In the genomic region with DNA sequence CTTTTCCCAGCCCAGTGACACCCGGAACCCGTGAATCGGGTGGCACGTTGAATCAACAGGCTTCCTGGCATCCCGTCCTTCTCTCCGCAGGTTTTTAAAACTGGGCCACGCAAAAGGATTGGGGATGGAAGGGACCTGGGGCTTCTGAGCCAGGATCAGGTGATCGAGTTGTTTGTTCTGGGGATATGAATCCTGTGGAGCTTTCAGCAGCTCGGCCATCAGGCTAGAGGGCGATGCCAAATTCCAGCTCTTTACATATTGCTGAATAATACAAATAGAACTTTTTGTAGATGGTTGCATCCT, we compare ENCODE assay signal across 8 cellular contexts. TPM values are rescaled to one million over a fixed set of nuclear protein-coding genes. Genes with fewer than 3 reads are reported as not detected.
A peak's percentile ranks its signal among the peaks of the same experiment; 100 is the strongest.
DNase-seq lines count a peak whose midpoint lies in the region; ATAC-seq and TF ChIP-seq lines count a peak whose summit lies in the region.

No MANE protein-coding gene starts in this region.

- no peaks in the 10 kb centered on the region for H3K27me3 Mint-ChIP-seq in CD4-positive, alpha-beta T cell
- H3K27me3 Mint-ChIP-seq in dendritic cell treated with granulocyte-macrophage colony-stimulating factor and Interleukin-4, amounts not matched to agents 40 ng/mL and 50 ng/mL, for 4 days = no peaks in the 10 kb centered on the region
- H3K27me3 Mint-ChIP-seq in neural progenitor cell (ENCODE audit: insufficient read depth, low read depth) = peaks cover 4% of the 10 kb centered on the region

- H3K27ac ChIP-seq in CD4-positive, alpha-beta T cell (ENCODE audit: low read depth, low read length) = peak overlapping the region; percentile 97
- peak overlapping the region; percentile 73 for H3K27ac ChIP-seq in KMS-11
- peak overlapping the region; percentile 84 for H3K27ac ChIP-seq in neural progenitor cell

- H3K79me2 ChIP-seq in KMS-11 (ENCODE audit: insufficient read depth, low read depth) (peaks cover 74% of the 10 kb centered on the region), neural progenitor cell (ENCODE audit: low read depth) (peaks cover 86% of the 10 kb centered on the region)

- intact Hi-C loops in CD4-positive, alpha-beta T cell (cut with DNase I, micrococcal nuclease) = loop anchor here (2.0 to 5.0 kb wide), 3 partner anchors 50 to 290 kb away; partner anchors contain the start of genes PHF12 (in 1 of the 2), PROCA1 (in 1 of the 2) and RPL23A (in 1 of the 2)
- intact Hi-C loops in dendritic cell treated with granulocyte-macrophage colony-stimulating factor and Interleukin-4, amounts not matched to agents 40 ng/mL and 50 ng/mL, for 4 days (cut with micrococcal nuclease) = loop anchor here (5.0 kb wide), 1 partner anchor 50 kb away; the partner anchor contains the start of gene PROCA1

- H3K4me1 ChIP-seq in KMS-11 (ENCODE audit: low read depth, poor library complexity, severe bottlenecking) (peaks cover 24% of the 10 kb centered on the region), neural progenitor cell (peaks cover 8% of the 10 kb centered on the region)

- H3K27ac Mint-ChIP-seq in CD4-positive, alpha-beta T cell = peak overlapping the region; percentile 99
- peak overlapping the region; percentile 98 for H3K27ac Mint-ChIP-seq in dendritic cell treated with granulocyte-macrophage colony-stimulating factor and Interleukin-4, amounts not matched to agents 40 ng/mL and 50 ng/mL, for 4 days
- peak overlapping the region; percentile 98 for H3K27ac Mint-ChIP-seq in neural progenitor cell

- ATAC-seq in CD4-positive, alpha-beta T cell (ENCODE audit: poor library complexity) = no peak
- no peak for ATAC-seq in HG02798 (IDR thresholded peaks at IDR 0.05; ENCODE audit: poor library complexity, unreplicated experiment)

- POLR2A ChIA-PET in CD4-positive, alpha-beta T cell (lab: Charles Lee) = interaction anchor here (0.8 to 4.0 kb wide), 15 partner anchors 10 to 289 kb away, joined by 3 to 115 read pairs (median 6); partner anchors contain the start of genes BLTP2, PHF12, PIGS and PROCA1

- H3K4me3 Mint-ChIP-seq in CD4-positive, alpha-beta T cell = peak overlapping the region; percentile 99
- H3K4me3 Mint-ChIP-seq in dendritic cell treated with granulocyte-macrophage colony-stimulating factor and Interleukin-4, amounts not matched to agents 40 ng/mL and 50 ng/mL, for 4 days = peak overlapping the region; percentile 99
- peak overlapping the region; percentile 100 for H3K4me3 Mint-ChIP-seq in neural progenitor cell

- H3K9ac ChIP-seq in KMS-11 (peak overlapping the region; percentile 78), neural progenitor cell (peak overlapping the region; percentile 85)

- CTCF ChIA-PET in CD4-positive, alpha-beta T cell (lab: Charles Lee) = interaction anchor here (0.8 to 3.9 kb wide), 8 partner anchors 9 to 291 kb away, joined by 3 to 34 read pairs (median 4); partner anchors contain the start of genes BLTP2, NEK8, PIGS and PROCA1

- H3K4me1 Mint-ChIP-seq in CD4-positive, alpha-beta T cell (ENCODE audit: low read depth) = peaks cover 66% of the 10 kb centered on the region
- peaks cover 58% of the 10 kb centered on the region for H3K4me1 Mint-ChIP-seq in dendritic cell treated with granulocyte-macrophage colony-stimulating factor and Interleukin-4, amounts not matched to agents 40 ng/mL and 50 ng/mL, for 4 days (ENCODE audit: low read depth)
- peaks cover 24% of the 10 kb centered on the region for H3K4me1 Mint-ChIP-seq in neural progenitor cell

- no peaks in the 10 kb centered on the region for H3K9me3 ChIP-seq in CD4-positive, alpha-beta T cell (ENCODE audit: control insufficient read depth, low read length)
- H3K9me3 ChIP-seq in neural progenitor cell (ENCODE audit: low read depth) = peaks cover 8% of the 10 kb centered on the region

- TF ChIP-seq CTCF in CD4-positive, alpha-beta T cell (IDR thresholded peaks at IDR 0.05) = no peak
- TF ChIP-seq CTCF in KMS-11 (conservative IDR thresholded peaks at IDR 0.05; ENCODE audit: low read depth, low read length) (no peak), neural progenitor cell (IDR thresholded peaks at IDR 0.05) (no peak)

- no peaks in the 10 kb centered on the region for H3K27me3 ChIP-seq in CD4-positive, alpha-beta T cell (ENCODE audit: control insufficient read depth, insufficient read depth, low read length)
- H3K27me3 ChIP-seq in KMS-11 (ENCODE audit: insufficient read depth, low read depth) = no peaks in the 10 kb centered on the region
- H3K27me3 ChIP-seq in neural progenitor cell = no peaks in the 10 kb centered on the region

- H2AFZ ChIP-seq in KMS-11 (ENCODE audit: low read depth) (peak overlapping the region; percentile 85), neural progenitor cell (replicated peaks) (peak overlapping the region; percentile 100)

- peaks cover 6% of the 10 kb centered on the region for H3F3A ChIP-seq in neural progenitor cell (ENCODE audit: low read depth)

- H3K4me3 ChIP-seq in KMS-11 (IDR thresholded peaks at IDR 0.05; ENCODE audit: insufficient read depth, low read depth, low read length) (no peak overlapping the region), neural progenitor cell (peak overlapping the region; percentile 91)

- peaks cover 72% of the 10 kb centered on the region for H3K36me3 Mint-ChIP-seq in CD4-positive, alpha-beta T cell (ENCODE audit: low read depth)
- H3K36me3 Mint-ChIP-seq in dendritic cell treated with granulocyte-macrophage colony-stimulating factor and Interleukin-4, amounts not matched to agents 40 ng/mL and 50 ng/mL, for 4 days (ENCODE audit: low read depth) = peaks cover 65% of the 10 kb centered on the region
- H3K36me3 Mint-ChIP-seq in neural progenitor cell = peaks cover 31% of the 10 kb centered on the region

- DNase-seq in CD4-positive, alpha-beta T cell = no peak
- no peak for DNase-seq in neural progenitor cell (ENCODE audit: low spot score)
- no peak for DNase-seq in NCI-H774 (lab: John Stamatoyannopoulos, UW)
- DNase-seq in NAMALWA (ENCODE audit: low spot score) = no peak
- no peak for DNase-seq in Ammon's horn (ENCODE audit: low spot score)

- H3K9me3 Mint-ChIP-seq in CD4-positive, alpha-beta T cell = no peaks in the 10 kb centered on the region
- no peaks in the 10 kb centered on the region for H3K9me3 Mint-ChIP-seq in dendritic cell treated with granulocyte-macrophage colony-stimulating factor and Interleukin-4, amounts not matched to agents 40 ng/mL and 50 ng/mL, for 4 days
- peaks cover 7% of the 10 kb centered on the region for H3K9me3 Mint-ChIP-seq in neural progenitor cell

- H3K36me3 ChIP-seq in KMS-11 (ENCODE audit: insufficient read depth) = no peaks in the 10 kb centered on the region
- H3K36me3 ChIP-seq in neural progenitor cell = peaks cover 10% of the 10 kb centered on the region

- H3K4me2 ChIP-seq in KMS-11 (peak overlapping the region; percentile 93), neural progenitor cell (peak overlapping the region; percentile 90)

- H4K20me1 ChIP-seq in KMS-11 (ENCODE audit: insufficient read depth) = no peaks in the 10 kb centered on the region
- H4K20me1 ChIP-seq in neural progenitor cell (ENCODE audit: low read depth) = peaks cover 4% of the 10 kb centered on the region

RNA-seq across cellular contexts. Expression of gene SUPT6H, which starts 0.5 kb away (rescaled TPM):
- total RNA-seq in CD4-positive, alpha-beta T cell = 100 to 1,000 TPM; 149 to 151 TPM
- total RNA-seq in neural progenitor cell (ENCODE audit: low replicate concordance) = 29.9 and 38.6 TPM in 2 replicates

RNA-seq across cellular contexts. Expression of gene SDF2, which starts 0.8 kb away (rescaled TPM):
- 10 to 100 TPM; 30.3 to 32.0 TPM for total RNA-seq in CD4-positive, alpha-beta T cell
- 34.3 and 62.7 TPM in 2 replicates for total RNA-seq in neural progenitor cell (ENCODE audit: low replicate concordance)

RNA-seq across cellular contexts. Expression of gene BLTP2, which starts 17.5 kb away (rescaled TPM):
- total RNA-seq in CD4-positive, alpha-beta T cell = 100 to 1,000 TPM; 120 to 124 TPM
- 91.2 and 130 TPM in 2 replicates for total RNA-seq in neural progenitor cell (ENCODE audit: low replicate concordance)

RNA-seq across cellular contexts. Expression of gene RSKR, which starts 48.5 kb away (rescaled TPM):
- total RNA-seq in CD4-positive, alpha-beta T cell = 10 to 100 TPM; 13.7 to 14.8 TPM
- 26.5 and 31.8 TPM in 2 replicates for total RNA-seq in neural progenitor cell (ENCODE audit: low replicate concordance)

RNA-seq across cellular contexts. Expression of gene PROCA1, which starts 49.2 kb away (rescaled TPM):
- 1 to 10 TPM; 3.5 to 4.1 TPM for total RNA-seq in CD4-positive, alpha-beta T cell
- 12.5 and 32.7 TPM in 2 replicates for total RNA-seq in neural progenitor cell (ENCODE audit: low replicate concordance)
